In the genomic region with DNA sequence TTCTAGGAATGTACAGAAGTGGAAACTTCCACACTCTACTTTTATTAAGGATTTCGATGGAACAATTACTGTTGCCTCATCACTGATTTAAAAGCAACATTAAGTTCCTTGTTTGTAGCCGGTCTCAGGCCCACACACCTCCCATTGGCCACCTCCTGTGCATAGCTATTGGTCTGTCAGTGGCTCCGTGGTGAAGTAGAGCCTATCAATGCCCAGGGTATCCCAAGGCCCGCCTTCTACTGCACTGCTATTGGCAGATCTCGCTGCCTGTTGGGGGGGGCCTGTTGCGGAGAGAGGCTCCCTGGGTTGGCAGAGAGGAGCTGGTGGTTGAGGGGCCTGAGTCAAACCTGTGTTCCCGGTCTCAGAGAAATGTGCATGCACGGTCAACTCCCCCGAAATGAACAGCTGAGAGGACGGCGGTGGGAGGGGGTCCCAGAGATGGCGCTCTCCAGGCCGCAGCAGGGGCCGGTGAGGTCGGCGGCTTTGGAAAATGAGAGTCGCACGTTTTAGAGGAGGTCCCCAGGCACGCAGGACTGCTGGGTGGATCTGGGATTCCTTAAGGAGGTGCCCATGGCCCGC, we compare ENCODE assay signal across 8 cellular contexts. TPM values are rescaled to one million over a fixed set of nuclear protein-coding genes. Genes with fewer than 3 reads are reported as not detected.
DNase-seq lines count a peak whose midpoint lies in the region; ATAC-seq and TF ChIP-seq lines count a peak whose summit lies in the region.

No MANE protein-coding gene starts in this region.

- peak overlapping the region; percentile 42 to 73; a peak in 3 of 4 replicates for H3K4me3 ChIP-seq in DND-41 (ENCODE audit: low read depth in 1 of 2, low read length in 2 of 2)
- H3K4me3 ChIP-seq in SK-N-SH (ENCODE audit: low read depth in 2 of 2, low read length in 1 of 2), result peak overlapping the region; percentile 52
- H3K4me3 ChIP-seq in adipocyte (ENCODE audit: low read length), result peak overlapping the region; percentile 76
- peak overlapping the region; percentile 36 for H3K4me3 ChIP-seq in cardiac muscle cell
- peak overlapping the region; percentile 49 for H3K4me3 ChIP-seq in trophoblast cell (ENCODE audit: low read depth, low read length)
- H3K4me3 ChIP-seq in tibial nerve, result peak overlapping the region; percentile 29 to 56 (median 50)

- H3K4me1 ChIP-seq in DND-41 (ENCODE audit: insufficient read depth, low read length) (peaks cover 28% of the 10 kb centered on the region), SK-N-SH (ENCODE audit: control insufficient read depth in 1 of 2, insufficient read depth in 2 of 2, low read depth in 1 of 2, low read length in 1 of 2) (peaks cover 0 to 3% of the 10 kb centered on the region in 2 experiments; a peak in 1 of 4 replicates), adipocyte (ENCODE audit: control insufficient read depth, insufficient read depth, low read length) (peaks cover 5% of the 10 kb centered on the region), cardiac muscle cell (ENCODE audit: low read depth) (no peaks in the 10 kb centered on the region), trophoblast cell (ENCODE audit: control insufficient read depth in 1 of 2, insufficient read depth in 2 of 2, low read length in 2 of 2) (no peaks in the 10 kb centered on the region), tibial nerve (peaks cover 0 to 11% (median 0%) of the 10 kb centered on the region in 4 donors)

- H3K18ac ChIP-seq in trophoblast cell (ENCODE audit: low read length), result peak overlapping the region; percentile 6

- H3K79me2 ChIP-seq in DND-41 (ENCODE audit: insufficient read depth, low read length) (peaks cover 13% of the 10 kb centered on the region), SK-N-SH (ENCODE audit: insufficient read depth) (peaks cover 9% of the 10 kb centered on the region; the same call in 1 of the 2 replicates), trophoblast cell (ENCODE audit: control insufficient read depth, insufficient read depth, low read length, poor library complexity) (peaks cover 1% of the 10 kb centered on the region)

- H2BK120ac ChIP-seq in trophoblast cell (ENCODE audit: insufficient read depth, low read length, poor library complexity), result no peak overlapping the region

- ATAC-seq in DND-41 (ENCODE audit: insufficient read depth, low read depth), result peak; percentile 92
- peak; percentile 83 for ATAC-seq in GM21737 (IDR thresholded peaks at IDR 0.05; ENCODE audit: unreplicated experiment)

- no peak overlapping the region for H2BK12ac ChIP-seq in trophoblast cell (ENCODE audit: low read length)

- TF ChIP-seq CTCF in DND-41 (IDR thresholded peaks at IDR 0.05; ENCODE audit: borderline replicate concordance, extremely low read depth, low read length, poor library complexity, severe bottlenecking) (no peak), SK-N-SH (IDR thresholded peaks at IDR 0.05) (no peak), cardiac muscle cell (IDR thresholded peaks at IDR 0.05; ENCODE audit: low read depth, low read length) (no peak), tibial nerve (IDR thresholded peaks at IDR 0.05) (peak in 2 of 5 experiments; percentile 8 to 24)

- no peak overlapping the region for H3K23ac ChIP-seq in trophoblast cell (ENCODE audit: low read length)

- H2BK5ac ChIP-seq in trophoblast cell (ENCODE audit: low read depth, low read length, poor library complexity), result no peak overlapping the region

- no peaks in the 10 kb centered on the region for H3K36me3 ChIP-seq in DND-41 (ENCODE audit: insufficient read depth, low read length)
- H3K36me3 ChIP-seq in SK-N-SH (replicated peaks in 1 of 2; ENCODE audit: control insufficient read depth in 1 of 2, insufficient read depth in 2 of 2, low read length in 1 of 2), result no peaks in the 10 kb centered on the region
- no peaks in the 10 kb centered on the region for H3K36me3 ChIP-seq in adipocyte (ENCODE audit: control insufficient read depth, insufficient read depth, low read length, severe bottlenecking)
- no peaks in the 10 kb centered on the region for H3K36me3 ChIP-seq in cardiac muscle cell
- H3K36me3 ChIP-seq in trophoblast cell (ENCODE audit: control insufficient read depth in 1 of 2, insufficient read depth in 2 of 2, low read length in 2 of 2), result no peaks in the 10 kb centered on the region
- H3K36me3 ChIP-seq in tibial nerve, result no peaks in the 10 kb centered on the region

- H2AFZ ChIP-seq in DND-41 (ENCODE audit: low read depth, low read length), result peak overlapping the region; percentile 95
- H2AFZ ChIP-seq in SK-N-SH (ENCODE audit: low read depth), result peak overlapping the region; percentile 85
- H2AFZ ChIP-seq in trophoblast cell (ENCODE audit: insufficient read depth, low read length, poor library complexity), result no peak overlapping the region

- H3K9me2 ChIP-seq in SK-N-SH, result no peaks in the 10 kb centered on the region

- H3K79me1 ChIP-seq in trophoblast cell (ENCODE audit: low read length), result peaks cover 5% of the 10 kb centered on the region

- H2AK5ac ChIP-seq in trophoblast cell (ENCODE audit: low read length), result no peak overlapping the region

- H3K4ac ChIP-seq in trophoblast cell (ENCODE audit: low read depth, low read length), result no peak overlapping the region

- no peak for TF ChIP-seq EP300 in SK-N-SH (IDR thresholded peaks at IDR 0.05; ENCODE audit: borderline replicate concordance in 1 of 2, low read depth in 1 of 2, low read length in 1 of 2)
- peak in 1 of 2 donors; percentile 91 for TF ChIP-seq EP300 in tibial nerve (IDR thresholded peaks at IDR 0.05)

- DNase-seq in DND-41, result peak; percentile 92
- peak; percentile 85 for DNase-seq in LoVo (ENCODE audit: low spot score)
- peak; percentile 80 for DNase-seq in SK-N-SH
- DNase-seq in adipocyte (ENCODE audit: low read depth), result peak; percentile 92
- peak; percentile 88 to 96 for DNase-seq in cardiac muscle cell (ENCODE audit: low read depth in 1 of 2, low spot score in 1 of 2)
- peak; percentile 32 to 43 for DNase-seq in trophoblast cell
- peak; percentile 82 to 85 for DNase-seq in tibial nerve (ENCODE audit: low spot score in 2 of 2)

- no peak for TF ChIP-seq RAD21 in SK-N-SH (IDR thresholded peaks at IDR 0.05; ENCODE audit: low read length)

- POLR2A ChIA-PET in SK-N-SH (lab: Yijun Ruan, JAX), result interaction anchor here (0.7 to 1.0 kb wide), 2 partner anchors 15 to 465 kb away, joined by 3 to 5 read pairs; no protein-coding TSS in a partner anchor

- H4K8ac ChIP-seq in trophoblast cell (ENCODE audit: low read depth, low read length), result peak overlapping the region; percentile 87

- peak overlapping the region; percentile 55 for H4K91ac ChIP-seq in trophoblast cell (ENCODE audit: low read depth, low read length)

- H3K9ac ChIP-seq in DND-41 (ENCODE audit: low read depth, low read length) (peak overlapping the region; percentile 85), SK-N-SH (peak overlapping the region; percentile 51), adipocyte (ENCODE audit: low read length) (peak overlapping the region; percentile 83), trophoblast cell (ENCODE audit: low read length) (no peak overlapping the region)

- H4K20me1 ChIP-seq in DND-41 (ENCODE audit: insufficient read depth, low read length) (no peaks in the 10 kb centered on the region), SK-N-SH (ENCODE audit: insufficient read depth) (no peaks in the 10 kb centered on the region)

- H3K4me2 ChIP-seq in DND-41 (ENCODE audit: insufficient read depth, low read length) (peak overlapping the region; percentile 69), SK-N-SH (peak overlapping the region; percentile 69), trophoblast cell (ENCODE audit: low read length) (peak overlapping the region; percentile 29)

- H3K27me3 ChIP-seq in DND-41 (ENCODE audit: insufficient read depth, low read length, poor library complexity) (no peaks in the 10 kb centered on the region), SK-N-SH (ENCODE audit: insufficient read depth) (no peaks in the 10 kb centered on the region; the same call in 1 of the 2 replicates), adipocyte (replicated peaks; ENCODE audit: control insufficient read depth, insufficient read depth, low read length) (peaks cover 7% of the 10 kb centered on the region), cardiac muscle cell (no peaks in the 10 kb centered on the region), trophoblast cell (ENCODE audit: insufficient read depth, low read length) (no peaks in the 10 kb centered on the region), tibial nerve (no peaks in the 10 kb centered on the region)

- H3F3A ChIP-seq in SK-N-SH (replicated peaks; ENCODE audit: insufficient read depth), result peaks cover 9% of the 10 kb centered on the region

- H3K27ac ChIP-seq in DND-41 (ENCODE audit: low read length) (peak overlapping the region; percentile 91), SK-N-SH (ENCODE audit: low read depth in 2 of 2, low read length in 1 of 2) (peak overlapping the region; percentile 50 to 74), cardiac muscle cell (peak overlapping the region; percentile 91), trophoblast cell (ENCODE audit: low read depth, low read length) (no peak overlapping the region), tibial nerve (peak overlapping the region; percentile 71 to 93 (median 89))

- peak overlapping the region; percentile 4 for H3K14ac ChIP-seq in trophoblast cell (ENCODE audit: low read length)

- peak overlapping the region; percentile 63 for H4K12ac ChIP-seq in trophoblast cell (ENCODE audit: low read depth, low read length)

- H3K9me3 ChIP-seq in DND-41 (ENCODE audit: insufficient read depth, low read length, severe bottlenecking) (no peaks in the 10 kb centered on the region), SK-N-SH (no peaks in the 10 kb centered on the region), adipocyte (ENCODE audit: control insufficient read depth, low read length) (no peaks in the 10 kb centered on the region), cardiac muscle cell (ENCODE audit: low read depth) (no peaks in the 10 kb centered on the region), trophoblast cell (ENCODE audit: insufficient read depth, low read depth, low read length) (no peaks in the 10 kb centered on the region), tibial nerve (no peaks in the 10 kb centered on the region)

- 5% methylated on average over 16 of the region's 20 CpGs for WGBS in SK-N-SH (ENCODE audit: low lambda C conversion rate)
- no CpG with 5 or more reads among the region's 20 CpGs for WGBS in trophoblast cell (ENCODE audit: extremely low coverage, insufficient coverage, insufficient read length)
- WGBS in tibial nerve, 2 donors, result 1 to 50% methylated on average over 17 to 20 of the region's 20 CpGs

- CTCF ChIA-PET in SK-N-SH (lab: Yijun Ruan, JAX), result interaction anchor here (1.0 to 2.9 kb wide), 3 partner anchors 15 to 88 kb away, joined by 3 to 12 read pairs (median 4); no protein-coding TSS in a partner anchor

- peak; percentile 82 to 91 for TF ChIP-seq POLR2A in tibial nerve (IDR thresholded peaks at IDR 0.05)

RNA-seq across cellular contexts. Expression of a gene that starts 4.9 kb away (rescaled TPM):
- polyA plus RNA-seq in SK-N-SH (2012; rRNA removed) (43.7 and 48.6 TPM in 2 replicates), cardiac muscle cell (72.9 and 87.3 TPM in 2 replicates)
- 25.0 and 31.0 TPM in 2 replicates for polyA plus RNA-seq in SK-N-SH (2012; cell fraction: cytosol; rRNA removed)
- polyA plus RNA-seq in SK-N-SH (2012; cell fraction: nucleus; rRNA removed), result 113 and 127 TPM in 2 replicates
- total RNA-seq in cardiac muscle cell (44.1 and 45.5 TPM in 2 replicates), tibial nerve (10 to 100 TPM; 34.1 to 61.2 (median 40.8) TPM)
- 38.1 and 39.8 TPM in 2 replicates for polyA plus RNA-seq in trophoblast cell (2013)

RNA-seq across cellular contexts. Expression of a gene that starts 26.1 kb away (rescaled TPM):
- 261 and 323 TPM in 2 replicates for polyA plus RNA-seq in SK-N-SH (2012; rRNA removed)
- 144 and 197 TPM in 2 replicates for polyA plus RNA-seq in SK-N-SH (2012; cell fraction: cytosol; rRNA removed)
- polyA plus RNA-seq in SK-N-SH (2012; cell fraction: nucleus; rRNA removed), result 122 and 175 TPM in 2 replicates
- total RNA-seq in cardiac muscle cell, result 54.4 and 113 TPM in 2 replicates
- 147 and 247 TPM in 2 replicates for polyA plus RNA-seq in cardiac muscle cell
- 103 and 104 TPM in 2 replicates for polyA plus RNA-seq in trophoblast cell (2013)
- 100 to 1,000 TPM; 133 to 621 (median 176) TPM for total RNA-seq in tibial nerve

Comparison
In these comparisons a context has a peak if more than half of its experiments do, and no peak if none do; other contexts are left out.
1. DNase-seq: peak in every context shown above with its lines; median percentile 92 in DND-41; 92 in adipocyte; 92 in cardiac muscle cell; 85 in LoVo; 84 in tibial nerve; 80 in SK-N-SH; 38 in trophoblast cell.